In genomic region chr7:72441791-72442190, GRCh38 we compare ENCODE assay signal across 16 cellular contexts. TPM values are rescaled to one million over a fixed set of nuclear protein-coding genes. Genes with fewer than 3 reads are reported as not detected.
DNase-seq lines count a peak whose midpoint lies in the region; ATAC-seq, FAIRE-seq and TF ChIP-seq lines count a peak whose summit lies in the region.
"Had no signal": no experiment of that assay in that cellular context is flagged by ENCODE, and none has a peak within 500 bp of the region (broad histone marks: within the 10 kb centered on the region; RNA-seq: fewer than 3 reads in every experiment).

No MANE protein-coding gene starts in this region.

- H3K27me3 Mint-ChIP-seq in glutamatergic neuron (ENCODE audit: unreplicated experiment): no peaks in the 10 kb centered on the region

- H3K9me3 ChIP-seq in kidney (ENCODE audit: control insufficient read depth in 1 of 2, low read length in 2 of 2) (no peaks in the 10 kb centered on the region), A673 (ENCODE audit: low read depth, low read length, poor library complexity, severe bottlenecking) (no peaks in the 10 kb centered on the region)
- H3K9me3 ChIP-seq: BLaER1 had no signal

- no peaks in the 10 kb centered on the region for H3K36me3 Mint-ChIP-seq in glutamatergic neuron (ENCODE audit: unreplicated experiment)

- H3K4me3 ChIP-seq in brain microvascular endothelial cell (ENCODE audit: low read depth, low read length) (no peak overlapping the region), kidney (ENCODE audit: low read length in 2 of 2) (no peak overlapping the region), A673 (ENCODE audit: low read depth, low read length, poor library complexity, severe bottlenecking) (no peak overlapping the region)
- H3K4me3 ChIP-seq: BLaER1, SK-N-MC had no signal

- H3K4me1 ChIP-seq in kidney (ENCODE audit: control insufficient read depth in 1 of 2, insufficient read depth in 1 of 2, low read depth in 1 of 2, low read length in 2 of 2) (no peaks in the 10 kb centered on the region), A673 (ENCODE audit: insufficient read depth, low read length, poor library complexity, severe bottlenecking) (no peaks in the 10 kb centered on the region)

- no peaks in the 10 kb centered on the region for H3K27me3 ChIP-seq in brain microvascular endothelial cell (replicated peaks)
- H3K27me3 ChIP-seq in A673 (replicated peaks; ENCODE audit: insufficient read depth, low read depth, low read length, poor library complexity): peaks cover 39% of the 10 kb centered on the region
- H3K27me3 ChIP-seq: BLaER1 had no signal

- no peak for FAIRE-seq in urothelium cell line (lab: Jason Lieb, UNC)
- no peak for FAIRE-seq in kidney (lab: Jason Lieb, UNC)
- FAIRE-seq: GM18507 had no signal

- intact Hi-C loops in kidney (cut with DNase I) (no loop called here), A673 (cut with micrococcal nuclease; ENCODE audit: unreplicated experiment) (no loop called here)

- H3K36me3 ChIP-seq in brain microvascular endothelial cell (replicated peaks) (no peaks in the 10 kb centered on the region), kidney (ENCODE audit: control insufficient read depth in 1 of 2, insufficient read depth in 2 of 2, low read length in 2 of 2) (no peaks in the 10 kb centered on the region), A673 (ENCODE audit: insufficient read depth, low read length, poor library complexity, severe bottlenecking) (no peaks in the 10 kb centered on the region)
- H3K36me3 ChIP-seq: BLaER1 had no signal

- no peak for ATAC-seq in HG02798 (IDR thresholded peaks at IDR 0.05; ENCODE audit: poor library complexity, unreplicated experiment)

- POLR2A ChIA-PET in A673 (lab: Charles Lee; ENCODE audit: low non-redundant PET): no interaction called here

- BruUV-seq in A673 (replicated peaks; lab: Mats Ljungman, UMichigan): no TSS peak

- peaks cover 47% of the 10 kb centered on the region for H3K4me1 Mint-ChIP-seq in glutamatergic neuron (ENCODE audit: low read depth, unreplicated experiment)

- TF ChIP-seq CTCF in brain microvascular endothelial cell (IDR thresholded peaks at IDR 0.05; ENCODE audit: low read depth, low read length, missing control alignments) (no peak), glutamatergic neuron (IDR thresholded peaks at IDR 0.05; ENCODE audit: partially characterized antibody, unreplicated experiment) (no peak), kidney (IDR thresholded peaks at IDR 0.05; ENCODE audit: borderline replicate concordance, extremely low read depth, insufficient read depth) (no peak), A673 (conservative IDR thresholded peaks at IDR 0.05; ENCODE audit: low read depth, low read length) (no peak)

- CTCF ChIA-PET in A673 (lab: Charles Lee): interaction anchor here (0.6 kb wide), 1 partner anchor 11 kb away, joined by 3 read pairs; no protein-coding TSS in a partner anchor

- H3K27ac ChIP-seq in brain microvascular endothelial cell (no peak overlapping the region), kidney (ENCODE audit: low read depth in 2 of 2, low read length in 2 of 2) (no peak overlapping the region), A673 (ENCODE audit: low read depth, low read length, poor library complexity, severe bottlenecking) (no peak overlapping the region)
- H3K27ac ChIP-seq: BLaER1, SK-N-MC had no signal

- no peak overlapping the region for H3K9ac ChIP-seq in kidney (ENCODE audit: low read length in 2 of 2)
- H3K9ac ChIP-seq: BLaER1 had no signal

- H3K4me3 Mint-ChIP-seq in glutamatergic neuron (ENCODE audit: unreplicated experiment): no peak overlapping the region
- H3K4me3 Mint-ChIP-seq: H9 had no signal

- peak overlapping the region; percentile 6 for H3K27ac Mint-ChIP-seq in glutamatergic neuron (ENCODE audit: unreplicated experiment)
- H3K27ac Mint-ChIP-seq: H9 had no signal

- in situ Hi-C loops in brain microvascular endothelial cell (cut with HindIII; ENCODE audit: low pct_ligation_motif_present, low sequenced_read_pairs): no loop called here

- peak; percentile 61 for DNase-seq in HT1080 (ENCODE audit: low read depth)
- peak; percentile 1 for DNase-seq in brain microvascular endothelial cell
- DNase-seq in glutamatergic neuron: no peak
- DNase-seq in urothelium cell line (ENCODE audit: low spot score): peak; percentile 42
- DNase-seq in kidney: no peak
- no peak for DNase-seq in A673 (ENCODE audit: low spot score)
- DNase-seq: EL, H9, NCI-H1092 treated with DMSO at 0.1 percent for 48 hours, NCI-H1694, NCI-H446 had no signal

- no peaks in the 10 kb centered on the region for H3K9me3 Mint-ChIP-seq in glutamatergic neuron (ENCODE audit: unreplicated experiment)
- H3K9me3 Mint-ChIP-seq: H9 had no signal

RNA-seq across cellular contexts. Expression of gene CALN1, which starts 29.7 kb away (rescaled TPM):
- 1.9 and 2.4 TPM in 2 replicates for total RNA-seq in HT1080 (2014; rRNA removed; shearing (Covaris generic))
- polyA plus RNA-seq in HT1080 (2015; cell fraction: cytosol; rRNA removed): 3.8 and 4.6 TPM in 2 replicates
- polyA plus RNA-seq in HT1080 (2015; cell fraction: nucleus; rRNA removed): 7.2 and 7.9 TPM in 2 replicates
- total RNA-seq in glutamatergic neuron (ENCODE audit: unreplicated experiment) (3.5 TPM), kidney (not detected), A673 (2021) (not detected in 2 replicates)
- polyA plus RNA-seq in kidney (ENCODE audit: insufficient read depth, low read depth, low replicate concordance): not detected
- polyA plus RNA-seq: AG04450 had no signal

Comparison
In these comparisons a context has a peak if more than half of its experiments do, and no peak if none do; other contexts are left out.
1. DNase-seq: peak in HT1080 (single experiment), brain microvascular endothelial cell (single experiment) and urothelium cell line (single experiment); none in glutamatergic neuron (single experiment), kidney (single experiment) and A673 (single experiment).